Comparison of ENCODE assay signal across 22 cellular contexts in genomic region chr7:14144538-14144937, GRCh38.
DNase-seq lines count a peak whose midpoint lies in the region; ATAC-seq, FAIRE-seq and TF ChIP-seq lines count a peak whose summit lies in the region.
"Had no signal": no experiment of that assay in that cellular context is flagged by ENCODE, and none has a peak within 500 bp of the region (broad histone marks: within the 10 kb centered on the region; RNA-seq: fewer than 3 reads in every experiment).

No MANE protein-coding gene starts in this region.

- H3K27me3 Mint-ChIP-seq in activated CD8-positive, alpha-beta T cell treated with anti-CD3 and anti-CD28 coated beads, Interleukin-2, amount 10 ng/mL, durations not matched to agents 7 days and 5 days (ENCODE audit: low read depth): no peaks in the 10 kb centered on the region
- H3K27me3 Mint-ChIP-seq in activated CD4-positive, alpha-beta memory T cell treated with anti-CD3 and anti-CD28 coated beads for 36 hours: no peaks in the 10 kb centered on the region
- H3K27me3 Mint-ChIP-seq: CD4-positive, alpha-beta memory T cell had no signal

- ATAC-seq in K562: no peak
- no peak for ATAC-seq in activated CD8-positive, alpha-beta T cell treated with anti-CD3 and anti-CD28 coated beads, Interleukin-2, amount 10 ng/mL, durations not matched to agents 7 days and 5 days
- ATAC-seq: HCT116, Right ventricle myocardium inferior had no signal

- H3K36me3 Mint-ChIP-seq in activated CD8-positive, alpha-beta T cell treated with anti-CD3 and anti-CD28 coated beads, Interleukin-2, amount 10 ng/mL, durations not matched to agents 7 days and 5 days (ENCODE audit: low read depth): no peaks in the 10 kb centered on the region
- H3K36me3 Mint-ChIP-seq in activated CD4-positive, alpha-beta memory T cell treated with anti-CD3 and anti-CD28 coated beads for 36 hours: no peaks in the 10 kb centered on the region
- H3K36me3 Mint-ChIP-seq: CD4-positive, alpha-beta memory T cell had no signal

- H3K4me1 ChIP-seq in K562 (replicated peaks in 1 of 2; ENCODE audit: control insufficient read depth in 2 of 2, insufficient read depth in 2 of 2, low read length in 2 of 2): no peaks in the 10 kb centered on the region
- H3K4me1 ChIP-seq in stomach: no peaks in the 10 kb centered on the region
- H3K4me1 ChIP-seq: BLaER1 treated with 17β-estradiol and CSF1 and Interleukin-3, amounts not matched to agents 10 nM and 100 nM; SJSA1 had no signal

- H3K4me2 ChIP-seq in K562 (ENCODE audit: insufficient read depth, low read length): no peak overlapping the region
- H3K4me2 ChIP-seq: BLaER1 treated with 17β-estradiol and CSF1 and Interleukin-3, amounts not matched to agents 10 nM and 100 nM had no signal

- POLR2A ChIA-PET in K562 (lab: Yijun Ruan, JAX): no interaction called here
- POLR2A ChIA-PET in activated CD8-positive, alpha-beta T cell treated with anti-CD3 and anti-CD28 coated beads, Interleukin-2, amount 10 ng/mL, durations not matched to agents 7 days and 5 days (lab: Charles Lee): no interaction called here
- POLR2A ChIA-PET in activated CD4-positive, alpha-beta memory T cell treated with anti-CD3 and anti-CD28 coated beads for 36 hours (lab: Charles Lee): no interaction called here

- TF ChIP-seq RAD21 in K562 (CRISPR knock-in tag; conservative IDR thresholded peaks at IDR 0.05 in 1 of 2, IDR thresholded peaks at IDR 0.05 in 1 of 2): no peak

- in situ Hi-C loops in K562 (cut with MboI): no loop called here

- TF ChIP-seq CTCF in K562 (IDR thresholded peaks at IDR 0.05 in 2 of 3, conservative IDR thresholded peaks at IDR 0.05 in 1 of 3; ENCODE audit: insufficient read depth in 2 of 3, low read depth in 1 of 3, low read length in 3 of 3) (no peak), stomach (IDR thresholded peaks at IDR 0.05) (no peak)

- no peak overlapping the region for H2AFZ ChIP-seq in K562 (ENCODE audit: low read depth, low read length)

- WGBS in K562 (ENCODE audit: insufficient coverage, low coverage, missing lambda C conversion rate): 5% methylated on average over 2 of the region's 2 CpGs
- WGBS in stomach, 5 donors: 90 to 100% (median 92%) methylated on average over 2 of the region's 2 CpGs

- H3K4me1 Mint-ChIP-seq in activated CD8-positive, alpha-beta T cell treated with anti-CD3 and anti-CD28 coated beads, Interleukin-2, amount 10 ng/mL, durations not matched to agents 7 days and 5 days (ENCODE audit: low read depth): no peaks in the 10 kb centered on the region
- no peaks in the 10 kb centered on the region for H3K4me1 Mint-ChIP-seq in activated CD4-positive, alpha-beta memory T cell treated with anti-CD3 and anti-CD28 coated beads for 36 hours (ENCODE audit: low read depth)
- H3K4me1 Mint-ChIP-seq: CD4-positive, alpha-beta memory T cell had no signal

- TF ChIP-seq EP300 in K562 (IDR thresholded peaks at IDR 0.05; ENCODE audit: low read length) (no peak), stomach (IDR thresholded peaks at IDR 0.05) (no peak)

- no peak overlapping the region for H3K27ac ChIP-seq in K562 (ENCODE audit: extremely low read depth, low read depth, low read length)
- H3K27ac ChIP-seq in stomach: no peak overlapping the region
- H3K27ac ChIP-seq: BLaER1 treated with 17β-estradiol and CSF1 and Interleukin-3, amounts not matched to agents 10 nM and 100 nM; SJSA1 had no signal

- FAIRE-seq in K562 (lab: Jason Lieb, UNC): no peak
- FAIRE-seq: GM12892, H1 had no signal

- no peaks in the 10 kb centered on the region for H3K79me2 ChIP-seq in K562 (ENCODE audit: control insufficient read depth, insufficient read depth, low read length)

- no peak overlapping the region for H3K9ac ChIP-seq in K562 (ENCODE audit: insufficient read depth in 1 of 2, low read depth in 2 of 2, low read length in 2 of 2)
- H3K9ac ChIP-seq: BLaER1 treated with 17β-estradiol and CSF1 and Interleukin-3, amounts not matched to agents 10 nM and 100 nM had no signal

- no peak for TF ChIP-seq POLR2A in K562 (conservative IDR thresholded peaks at IDR 0.05)
- no peak for TF ChIP-seq POLR2A in stomach (IDR thresholded peaks at IDR 0.05)

- intact Hi-C loops in K562 (cut with micrococcal nuclease) (no loop called here), stomach (cut with DNase I; ENCODE audit: low total_unique reads) (no loop called here)
- intact Hi-C loops in activated CD4-positive, alpha-beta memory T cell treated with anti-CD3 and anti-CD28 coated beads for 36 hours (cut with micrococcal nuclease): no loop called here

- no peak overlapping the region for H3K27ac Mint-ChIP-seq in activated CD8-positive, alpha-beta T cell treated with anti-CD3 and anti-CD28 coated beads, Interleukin-2, amount 10 ng/mL, durations not matched to agents 7 days and 5 days
- H3K27ac Mint-ChIP-seq in activated CD4-positive, alpha-beta memory T cell treated with anti-CD3 and anti-CD28 coated beads for 36 hours: no peak overlapping the region
- H3K27ac Mint-ChIP-seq: CD4-positive, alpha-beta memory T cell had no signal

- no peaks in the 10 kb centered on the region for H3K36me3 ChIP-seq in K562 (ENCODE audit: control insufficient read depth, insufficient read depth, low read length)
- no peaks in the 10 kb centered on the region for H3K36me3 ChIP-seq in stomach
- H3K36me3 ChIP-seq: BLaER1 treated with 17β-estradiol and CSF1 and Interleukin-3, amounts not matched to agents 10 nM and 100 nM; MG63; SJSA1 had no signal

- no peak overlapping the region for H3K4me3 ChIP-seq in K562
- H3K4me3 ChIP-seq in stomach: no peak overlapping the region
- H3K4me3 ChIP-seq: BLaER1 treated with 17β-estradiol and CSF1 and Interleukin-3, amounts not matched to agents 10 nM and 100 nM; MG63; SJSA1 had no signal

- BruUV-seq in K562 (replicated peaks; lab: Mats Ljungman, UMichigan): no TSS peak

- H3K9me3 ChIP-seq in K562 (replicated peaks; ENCODE audit: control insufficient read depth, insufficient read depth, low read depth, low read length) (no peaks in the 10 kb centered on the region), stomach (no peaks in the 10 kb centered on the region)
- H3K9me3 ChIP-seq: BLaER1 treated with 17β-estradiol and CSF1 and Interleukin-3, amounts not matched to agents 10 nM and 100 nM; MG63; SJSA1 had no signal

- no peaks in the 10 kb centered on the region for H3K9me3 Mint-ChIP-seq in activated CD8-positive, alpha-beta T cell treated with anti-CD3 and anti-CD28 coated beads, Interleukin-2, amount 10 ng/mL, durations not matched to agents 7 days and 5 days (ENCODE audit: insufficient read depth)
- H3K9me3 Mint-ChIP-seq in activated CD4-positive, alpha-beta memory T cell treated with anti-CD3 and anti-CD28 coated beads for 36 hours: no peaks in the 10 kb centered on the region
- H3K9me3 Mint-ChIP-seq: CD4-positive, alpha-beta memory T cell had no signal

- DNase-seq in NCI-H748 (lab: John Stamatoyannopoulos, UW; ENCODE audit: unreplicated experiment) (peak; percentile 46), NCI-H748 treated with DMSO at 0.1 percent for 48 hours (lab: John Stamatoyannopoulos, UW) (no peak), NCI-H2081 (lab: John Stamatoyannopoulos, UW) (peak; percentile 59 to 90), K562 (ENCODE audit: extremely low read depth in 1 of 4, low spot score in 3 of 4) (no peak), stomach (no peak)
- DNase-seq in activated CD8-positive, alpha-beta T cell treated with anti-CD3 and anti-CD28 coated beads, Interleukin-2, amount 10 ng/mL, durations not matched to agents 7 days and 5 days: no peak
- DNase-seq in activated CD4-positive, alpha-beta memory T cell treated with anti-CD3 and anti-CD28 coated beads for 36 hours: no peak
- DNase-seq: 8988T; Calu3; CD4-positive, alpha-beta memory T cell; MG63; NCI-H2029; NCI-H446; NCI-H526; OCI-M1; T-helper 1 cell had no signal

- no peaks in the 10 kb centered on the region for H3K27me3 ChIP-seq in K562 (ENCODE audit: control insufficient read depth in 2 of 2, insufficient read depth in 2 of 2, low read length in 2 of 2)
- H3K27me3 ChIP-seq in stomach: no peaks in the 10 kb centered on the region
- H3K27me3 ChIP-seq: BLaER1 treated with 17β-estradiol and CSF1 and Interleukin-3, amounts not matched to agents 10 nM and 100 nM; MG63 had no signal

- H4K20me1 ChIP-seq in K562 (replicated peaks; ENCODE audit: control insufficient read depth, insufficient read depth, low read length): no peaks in the 10 kb centered on the region
- H4K20me1 ChIP-seq: BLaER1 treated with 17β-estradiol and CSF1 and Interleukin-3, amounts not matched to agents 10 nM and 100 nM had no signal

- H3K4me3 Mint-ChIP-seq in activated CD8-positive, alpha-beta T cell treated with anti-CD3 and anti-CD28 coated beads, Interleukin-2, amount 10 ng/mL, durations not matched to agents 7 days and 5 days: no peak overlapping the region
- no peak overlapping the region for H3K4me3 Mint-ChIP-seq in activated CD4-positive, alpha-beta memory T cell treated with anti-CD3 and anti-CD28 coated beads for 36 hours
- H3K4me3 Mint-ChIP-seq: CD4-positive, alpha-beta memory T cell had no signal

- no peaks in the 10 kb centered on the region for H3K9me1 ChIP-seq in K562 (ENCODE audit: control insufficient read depth, insufficient read depth, low read length)

- CTCF ChIA-PET in K562 (lab: Yijun Ruan, JAX; ENCODE audit: low intra/inter-chr PET ratio): no interaction called here
- CTCF ChIA-PET in activated CD8-positive, alpha-beta T cell treated with anti-CD3 and anti-CD28 coated beads, Interleukin-2, amount 10 ng/mL, durations not matched to agents 7 days and 5 days (lab: Charles Lee): no interaction called here
- CTCF ChIA-PET in activated CD4-positive, alpha-beta memory T cell treated with anti-CD3 and anti-CD28 coated beads for 36 hours (lab: Charles Lee): interaction anchor here (0.7 kb wide), 1 partner anchor 99 kb away, joined by 3 read pairs; no protein-coding TSS in a partner anchor

TF ChIP-seq in K562, 482 proteins besides CTCF, POLR2A, EP300 and RAD21 (continues in another document):
- no peak for TF ChIP-seq KLF13 (tag; IDR thresholded peaks at IDR 0.05; ENCODE audit: borderline replicate concordance, low read depth)
- TF ChIP-seq, protein P1, sequence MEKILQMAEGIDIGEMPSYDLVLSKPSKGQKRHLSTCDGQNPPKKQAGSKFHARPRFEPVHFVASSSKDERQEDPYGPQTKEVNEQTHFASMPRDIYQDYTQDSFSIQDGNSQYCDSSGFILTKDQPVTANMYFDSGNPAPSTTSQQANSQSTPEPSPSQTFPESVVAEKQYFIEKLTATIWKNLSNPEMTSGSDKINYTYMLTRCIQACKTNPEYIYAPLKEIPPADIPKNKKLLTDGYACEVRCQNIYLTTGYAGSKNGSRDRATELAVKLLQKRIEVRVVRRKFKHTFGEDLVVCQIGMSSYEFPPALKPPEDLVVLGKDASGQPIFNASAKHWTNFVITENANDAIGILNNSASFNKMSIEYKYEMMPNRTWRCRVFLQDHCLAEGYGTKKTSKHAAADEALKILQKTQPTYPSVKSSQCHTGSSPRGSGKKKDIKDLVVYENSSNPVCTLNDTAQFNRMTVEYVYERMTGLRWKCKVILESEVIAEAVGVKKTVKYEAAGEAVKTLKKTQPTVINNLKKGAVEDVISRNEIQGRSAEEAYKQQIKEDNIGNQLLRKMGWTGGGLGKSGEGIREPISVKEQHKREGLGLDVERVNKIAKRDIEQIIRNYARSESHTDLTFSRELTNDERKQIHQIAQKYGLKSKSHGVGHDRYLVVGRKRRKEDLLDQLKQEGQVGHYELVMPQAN (IDR thresholded peaks at IDR 0.05; ENCODE audit: borderline replicate concordance): no peak
- no peak for TF ChIP-seq ATF1 (CRISPR knock-in tag; IDR thresholded peaks at IDR 0.05)
- no peak for TF ChIP-seq ATF1 (tag; IDR thresholded peaks at IDR 0.05)

Comparison
In these comparisons a context has a peak if more than half of its experiments do, and no peak if none do; other contexts are left out.
1. DNase-seq: peak in NCI-H748 (single experiment) and NCI-H2081 (2 of 2); none in NCI-H748 treated with DMSO at 0.1 percent for 48 hours (single experiment), K562 (0 of 4), activated CD8-positive, alpha-beta T cell treated with anti-CD3 and anti-CD28 coated beads, Interleukin-2, amount 10 ng/mL, durations not matched to agents 7 days and 5 days (single experiment), stomach (single experiment) and activated CD4-positive, alpha-beta memory T cell treated with anti-CD3 and anti-CD28 coated beads for 36 hours (single experiment).